ENCODE assay signal across 9 cellular contexts in genomic region chr16:4515611-4516233, GRCh38. TPM values are rescaled to one million over a fixed set of nuclear protein-coding genes. Genes with fewer than 3 reads are reported as not detected.
DNase-seq lines count a peak whose midpoint lies in the region; ATAC-seq and TF ChIP-seq lines count a peak whose summit lies in the region.
"Had no signal": no experiment of that assay in that cellular context is flagged by ENCODE, and none has a peak within 500 bp of the region (broad histone marks: within the 10 kb centered on the region; RNA-seq: fewer than 3 reads in every experiment).

No MANE protein-coding gene starts in this region.

- WGBS in suprapubic skin = 47% methylated on average over 5 of the region's 5 CpGs

- ATAC-seq in GM18858 (IDR thresholded peaks at IDR 0.05; ENCODE audit: unreplicated experiment) (peak; percentile 85), HG03457 (IDR thresholded peaks at IDR 0.05; ENCODE audit: unreplicated experiment) (peak; percentile 44)
- ATAC-seq in activated naive CD8-positive, alpha-beta T cell treated with anti-CD3 and anti-CD28 coated beads, Interleukin-2, amount 10 ng/mL, durations not matched to agents 7 days and 5 days (ENCODE audit: low read depth) = no peak

- no peaks in the 10 kb centered on the region for H3K9me3 Mint-ChIP-seq in activated naive CD8-positive, alpha-beta T cell treated with anti-CD3 and anti-CD28 coated beads, Interleukin-2, amount 10 ng/mL, durations not matched to agents 7 days and 5 days

- peaks cover 52% of the 10 kb centered on the region for H3K4me1 ChIP-seq in suprapubic skin

- H3K36me3 ChIP-seq in suprapubic skin = peaks cover 26% of the 10 kb centered on the region

- TF ChIP-seq CTCF in GM10266 (IDR thresholded peaks at IDR 0.05; ENCODE audit: control insufficient read depth, insufficient read depth, low read depth, missing control alignments) (no peak), suprapubic skin (IDR thresholded peaks at IDR 0.05) (no peak)

- H3K36me3 Mint-ChIP-seq in activated naive CD8-positive, alpha-beta T cell treated with anti-CD3 and anti-CD28 coated beads, Interleukin-2, amount 10 ng/mL, durations not matched to agents 7 days and 5 days = peaks cover 15% of the 10 kb centered on the region

- no peak for DNase-seq in activated naive CD8-positive, alpha-beta T cell treated with anti-CD3 and anti-CD28 coated beads, Interleukin-2, amount 10 ng/mL, durations not matched to agents 7 days and 5 days
- DNase-seq in pulmonary artery endothelial cell (ENCODE audit: low read depth, low spot score) (peak; percentile 64), DMS 273 (lab: John Stamatoyannopoulos, UW; ENCODE audit: unreplicated experiment) (no peak), GM10266 (ENCODE audit: extremely low spot score) (no peak), suprapubic skin (ENCODE audit: low spot score in 2 of 2) (no peak), glomerular visceral epithelial cell (ENCODE audit: extremely low spot score) (no peak)

- no peaks in the 10 kb centered on the region for H3K27me3 ChIP-seq in suprapubic skin

- no peak for TF ChIP-seq EP300 in suprapubic skin (IDR thresholded peaks at IDR 0.05)

- H3K27me3 Mint-ChIP-seq in activated naive CD8-positive, alpha-beta T cell treated with anti-CD3 and anti-CD28 coated beads, Interleukin-2, amount 10 ng/mL, durations not matched to agents 7 days and 5 days = no peaks in the 10 kb centered on the region

- H3K9me3 ChIP-seq in suprapubic skin = no peaks in the 10 kb centered on the region

- H3K4me3 ChIP-seq in suprapubic skin = no peak overlapping the region

- peak overlapping the region; percentile 77 for H3K4me3 Mint-ChIP-seq in activated naive CD8-positive, alpha-beta T cell treated with anti-CD3 and anti-CD28 coated beads, Interleukin-2, amount 10 ng/mL, durations not matched to agents 7 days and 5 days

- H3K27ac ChIP-seq in suprapubic skin = no peak overlapping the region

- H3K27ac Mint-ChIP-seq in activated naive CD8-positive, alpha-beta T cell treated with anti-CD3 and anti-CD28 coated beads, Interleukin-2, amount 10 ng/mL, durations not matched to agents 7 days and 5 days = peak overlapping the region; percentile 87

- TF ChIP-seq POLR2A in suprapubic skin (IDR thresholded peaks at IDR 0.05) = no peak

- peaks cover 51% of the 10 kb centered on the region for H3K4me1 Mint-ChIP-seq in activated naive CD8-positive, alpha-beta T cell treated with anti-CD3 and anti-CD28 coated beads, Interleukin-2, amount 10 ng/mL, durations not matched to agents 7 days and 5 days

- POLR2A ChIA-PET in activated naive CD8-positive, alpha-beta T cell treated with anti-CD3 and anti-CD28 coated beads, Interleukin-2, amount 10 ng/mL, durations not matched to agents 7 days and 5 days (lab: Charles Lee) = interaction anchor here (0.7 to 2.5 kb wide), 8 partner anchors 10 to 219 kb away, joined by 3 to 21 read pairs (median 4); partner anchors contain the start of genes CDIP1, CORO7, DNAAF8 and HMOX2

RNA-seq across cellular contexts. Expression of gene CDIP1, which starts 22.9 kb away (rescaled TPM):
- 10 to 100 TPM; 36.3 to 42.1 TPM for total RNA-seq in activated naive CD8-positive, alpha-beta T cell treated with anti-CD3 and anti-CD28 coated beads, Interleukin-2, amount 10 ng/mL, durations not matched to agents 7 days and 5 days
- total RNA-seq in pulmonary artery endothelial cell (12.1 and 15.2 TPM in 2 replicates), suprapubic skin (10 to 100 TPM; 14.7 to 30.0 (median 21.3) TPM)

RNA-seq across cellular contexts. Expression of gene HMOX2, which starts 39.5 kb away (rescaled TPM):
- total RNA-seq in activated naive CD8-positive, alpha-beta T cell treated with anti-CD3 and anti-CD28 coated beads, Interleukin-2, amount 10 ng/mL, durations not matched to agents 7 days and 5 days = 10 to 100 TPM; 84.5 to 86.9 TPM
- 124 and 143 TPM in 2 replicates for total RNA-seq in pulmonary artery endothelial cell
- total RNA-seq in suprapubic skin = 10 to 100 TPM; 43.6 to 64.3 (median 52.7) TPM

RNA-seq across cellular contexts. Expression of gene C16orf96, which starts 40.4 kb away (rescaled TPM):
- under 1 TPM; 0.08 to 0.17 TPM for total RNA-seq in activated naive CD8-positive, alpha-beta T cell treated with anti-CD3 and anti-CD28 coated beads, Interleukin-2, amount 10 ng/mL, durations not matched to agents 7 days and 5 days
- total RNA-seq in pulmonary artery endothelial cell = not detected in 2 replicates
- 1 to 10 TPM in 1 of 4 donors, under 1 TPM in 3; 0.15 to 1.2 (median 0.33) TPM for total RNA-seq in suprapubic skin
- total RNA-seq: epithelial cell of proximal tubule had no signal

RNA-seq across cellular contexts. Expression of gene NMRAL1, which starts 41.3 kb away (rescaled TPM):
- total RNA-seq in activated naive CD8-positive, alpha-beta T cell treated with anti-CD3 and anti-CD28 coated beads, Interleukin-2, amount 10 ng/mL, durations not matched to agents 7 days and 5 days = 10 to 100 TPM; 64.5 to 64.6 TPM
- total RNA-seq in pulmonary artery endothelial cell (61.2 and 86.6 TPM in 2 replicates), suprapubic skin (10 to 100 TPM; 52.7 to 72.3 (median 61.6) TPM)
